1 cellular context compared by ENCODE assay signal in the genomic region with DNA sequence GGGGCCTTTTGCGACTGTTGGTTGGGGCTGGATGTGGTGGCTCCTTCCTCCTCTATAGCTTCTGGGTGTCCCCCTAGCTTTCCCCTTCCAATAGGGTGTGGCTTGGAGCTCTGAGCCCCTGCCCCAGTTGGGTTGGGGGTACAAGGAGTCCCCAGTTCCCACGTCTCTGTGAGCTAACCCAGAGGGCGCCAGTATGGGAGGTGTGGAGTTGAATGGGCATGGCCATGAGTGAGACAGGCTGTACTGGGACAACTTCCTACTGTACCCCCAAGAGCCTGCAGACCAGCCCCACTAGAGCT.
TF ChIP-seq lines count a peak whose summit lies in the region.

No MANE protein-coding gene starts in this region.

TF ChIP-seq in HepG2, 621 proteins besides CTCF, POLR2A, EP300 and RAD21 (continued from another document):
- TF ChIP-seq ZNF878 (CRISPR knock-in tag; IDR thresholded peaks at IDR 0.05): no peak
- TF ChIP-seq ZBTB7B (CRISPR knock-in tag; IDR thresholded peaks at IDR 0.05): no peak
- TF ChIP-seq, protein P1, sequence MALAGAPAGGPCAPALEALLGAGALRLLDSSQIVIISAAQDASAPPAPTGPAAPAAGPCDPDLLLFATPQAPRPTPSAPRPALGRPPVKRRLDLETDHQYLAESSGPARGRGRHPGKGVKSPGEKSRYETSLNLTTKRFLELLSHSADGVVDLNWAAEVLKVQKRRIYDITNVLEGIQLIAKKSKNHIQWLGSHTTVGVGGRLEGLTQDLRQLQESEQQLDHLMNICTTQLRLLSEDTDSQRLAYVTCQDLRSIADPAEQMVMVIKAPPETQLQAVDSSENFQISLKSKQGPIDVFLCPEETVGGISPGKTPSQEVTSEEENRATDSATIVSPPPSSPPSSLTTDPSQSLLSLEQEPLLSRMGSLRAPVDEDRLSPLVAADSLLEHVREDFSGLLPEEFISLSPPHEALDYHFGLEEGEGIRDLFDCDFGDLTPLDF (CRISPR knock-in tag; IDR thresholded peaks at IDR 0.05): 0 out of 2 replicates have a peak, but pooled peaks have one; percentile 34
- 0 out of 2 replicates have a peak, but pooled peaks have one; percentile 48 for TF ChIP-seq ZNF138 (CRISPR knock-in tag; IDR thresholded peaks at IDR 0.05; ENCODE audit: low read depth)
- TF ChIP-seq HHEX (CRISPR knock-in tag; IDR thresholded peaks at IDR 0.05): no peak
- TF ChIP-seq ZNF572 (CRISPR knock-in tag; IDR thresholded peaks at IDR 0.05): no peak
- no peak for TF ChIP-seq POGZ (CRISPR knock-in tag; IDR thresholded peaks at IDR 0.05)
- peak; percentile 44; the same call in 1 of the 2 replicates for TF ChIP-seq NR2F2 (IDR thresholded peaks at IDR 0.05; ENCODE audit: borderline replicate concordance, low read depth)
- 0 out of 2 replicates have a peak, but pooled peaks have one; percentile 11 for TF ChIP-seq NAIF1 (CRISPR knock-in tag; IDR thresholded peaks at IDR 0.05; ENCODE audit: borderline replicate concordance)
- peak; percentile 55; the same call in 1 of the 2 replicates for TF ChIP-seq ZNF260 (CRISPR knock-in tag; IDR thresholded peaks at IDR 0.05; ENCODE audit: borderline replicate concordance, low read depth)
- TF ChIP-seq MXD4 (CRISPR knock-in tag; IDR thresholded peaks at IDR 0.05): no peak
- 0 out of 2 replicates have a peak, but pooled peaks have one; percentile 61 for TF ChIP-seq MEIS1 (CRISPR knock-in tag; IDR thresholded peaks at IDR 0.05; ENCODE audit: borderline replicate concordance)
- TF ChIP-seq ZNF121 (CRISPR knock-in tag; IDR thresholded peaks at IDR 0.05): no peak
- no peak for TF ChIP-seq POLR2AphosphoS2 (IDR thresholded peaks at IDR 0.05; ENCODE audit: low read depth, low read length)
- no peak for TF ChIP-seq FOXJ3 (CRISPR knock-in tag; IDR thresholded peaks at IDR 0.05; ENCODE audit: borderline replicate concordance)
- TF ChIP-seq ZNF777 (CRISPR knock-in tag; IDR thresholded peaks at IDR 0.05): 0 out of 2 replicates have a peak, but pooled peaks have one; percentile 33
- TF ChIP-seq HNRNPH1 (optimal IDR thresholded peaks at IDR 0.05; ENCODE audit: low read depth, low read length): no peak
- TF ChIP-seq NCOA5 (CRISPR knock-in tag; IDR thresholded peaks at IDR 0.05): no peak
- TF ChIP-seq, protein P2, sequence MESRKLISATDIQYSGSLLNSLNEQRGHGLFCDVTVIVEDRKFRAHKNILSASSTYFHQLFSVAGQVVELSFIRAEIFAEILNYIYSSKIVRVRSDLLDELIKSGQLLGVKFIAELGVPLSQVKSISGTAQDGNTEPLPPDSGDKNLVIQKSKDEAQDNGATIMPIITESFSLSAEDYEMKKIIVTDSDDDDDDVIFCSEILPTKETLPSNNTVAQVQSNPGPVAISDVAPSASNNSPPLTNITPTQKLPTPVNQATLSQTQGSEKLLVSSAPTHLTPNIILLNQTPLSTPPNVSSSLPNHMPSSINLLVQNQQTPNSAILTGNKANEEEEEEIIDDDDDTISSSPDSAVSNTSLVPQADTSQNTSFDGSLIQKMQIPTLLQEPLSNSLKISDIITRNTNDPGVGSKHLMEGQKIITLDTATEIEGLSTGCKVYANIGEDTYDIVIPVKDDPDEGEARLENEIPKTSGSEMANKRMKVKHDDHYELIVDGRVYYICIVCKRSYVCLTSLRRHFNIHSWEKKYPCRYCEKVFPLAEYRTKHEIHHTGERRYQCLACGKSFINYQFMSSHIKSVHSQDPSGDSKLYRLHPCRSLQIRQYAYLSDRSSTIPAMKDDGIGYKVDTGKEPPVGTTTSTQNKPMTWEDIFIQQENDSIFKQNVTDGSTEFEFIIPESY (CRISPR knock-in tag; IDR thresholded peaks at IDR 0.05): no peak
- TF ChIP-seq ADNP (CRISPR knock-in tag; IDR thresholded peaks at IDR 0.05): no peak
- TF ChIP-seq SUZ12 (IDR thresholded peaks at IDR 0.05; ENCODE audit: low read depth, low read length): no peak
- no peak for TF ChIP-seq ATF7-NPFF (CRISPR knock-in tag; IDR thresholded peaks at IDR 0.05; ENCODE audit: low read depth)
- TF ChIP-seq MTA1 (CRISPR knock-in tag; IDR thresholded peaks at IDR 0.05; ENCODE audit: borderline replicate concordance): no peak
- TF ChIP-seq, protein P3, sequence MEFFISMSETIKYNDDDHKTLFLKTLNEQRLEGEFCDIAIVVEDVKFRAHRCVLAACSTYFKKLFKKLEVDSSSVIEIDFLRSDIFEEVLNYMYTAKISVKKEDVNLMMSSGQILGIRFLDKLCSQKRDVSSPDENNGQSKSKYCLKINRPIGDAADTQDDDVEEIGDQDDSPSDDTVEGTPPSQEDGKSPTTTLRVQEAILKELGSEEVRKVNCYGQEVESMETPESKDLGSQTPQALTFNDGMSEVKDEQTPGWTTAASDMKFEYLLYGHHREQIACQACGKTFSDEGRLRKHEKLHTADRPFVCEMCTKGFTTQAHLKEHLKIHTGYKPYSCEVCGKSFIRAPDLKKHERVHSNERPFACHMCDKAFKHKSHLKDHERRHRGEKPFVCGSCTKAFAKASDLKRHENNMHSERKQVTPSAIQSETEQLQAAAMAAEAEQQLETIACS (CRISPR knock-in tag; IDR thresholded peaks at IDR 0.05): no peak
- TF ChIP-seq ZNF772 (CRISPR knock-in tag; IDR thresholded peaks at IDR 0.05): peak; percentile 73; the same call in 1 of the 2 replicates
- 0 out of 2 replicates have a peak, but pooled peaks have one; percentile 42 for TF ChIP-seq ARID2 (CRISPR knock-in tag; IDR thresholded peaks at IDR 0.05; ENCODE audit: borderline replicate concordance)
- TF ChIP-seq, protein P4, sequence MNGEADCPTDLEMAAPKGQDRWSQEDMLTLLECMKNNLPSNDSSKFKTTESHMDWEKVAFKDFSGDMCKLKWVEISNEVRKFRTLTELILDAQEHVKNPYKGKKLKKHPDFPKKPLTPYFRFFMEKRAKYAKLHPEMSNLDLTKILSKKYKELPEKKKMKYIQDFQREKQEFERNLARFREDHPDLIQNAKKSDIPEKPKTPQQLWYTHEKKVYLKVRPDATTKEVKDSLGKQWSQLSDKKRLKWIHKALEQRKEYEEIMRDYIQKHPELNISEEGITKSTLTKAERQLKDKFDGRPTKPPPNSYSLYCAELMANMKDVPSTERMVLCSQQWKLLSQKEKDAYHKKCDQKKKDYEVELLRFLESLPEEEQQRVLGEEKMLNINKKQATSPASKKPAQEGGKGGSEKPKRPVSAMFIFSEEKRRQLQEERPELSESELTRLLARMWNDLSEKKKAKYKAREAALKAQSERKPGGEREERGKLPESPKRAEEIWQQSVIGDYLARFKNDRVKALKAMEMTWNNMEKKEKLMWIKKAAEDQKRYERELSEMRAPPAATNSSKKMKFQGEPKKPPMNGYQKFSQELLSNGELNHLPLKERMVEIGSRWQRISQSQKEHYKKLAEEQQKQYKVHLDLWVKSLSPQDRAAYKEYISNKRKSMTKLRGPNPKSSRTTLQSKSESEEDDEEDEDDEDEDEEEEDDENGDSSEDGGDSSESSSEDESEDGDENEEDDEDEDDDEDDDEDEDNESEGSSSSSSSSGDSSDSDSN (CRISPR knock-in tag; IDR thresholded peaks at IDR 0.05): no peak
